In genomic region chr19:58557253-58558065, GRCh38 we compare ENCODE assay signal across 8 cellular contexts. TPM values are rescaled to one million over a fixed set of nuclear protein-coding genes. Genes with fewer than 3 reads are reported as not detected.
DNase-seq lines count a peak whose midpoint lies in the region; ATAC-seq and TF ChIP-seq lines count a peak whose summit lies in the region.

No MANE protein-coding gene starts in this region.

- CTCF ChIA-PET in Caco-2 (lab: Charles Lee) = interaction anchor here (0.7 kb wide), 1 partner anchor 38 kb away, joined by 3 read pairs; the partner anchor contains the start of gene ZBTB45

- no peaks in the 10 kb centered on the region for H3K9me3 Mint-ChIP-seq in Caco-2 (ENCODE audit: unreplicated experiment)

- DNase-seq in Caco-2 (no peak), RKO (ENCODE audit: low spot score) (peak; percentile 44), epithelial cell of proximal tubule (ENCODE audit: low read depth) (no peak), ovary (peak in 4 of 5 donors; percentile 35 to 43 (median 39)), cerebellar nuclear complex (lab: John Stamatoyannopoulos, UW) (no peak), cortex of kidney (lab: John Stamatoyannopoulos, UW) (no peak), erythroblast (lab: John Stamatoyannopoulos, UW) (no peak)

- no peak for TF ChIP-seq EP300 in ovary (IDR thresholded peaks at IDR 0.05)

- H3K4me1 ChIP-seq in Caco-2 = peaks cover 17% of the 10 kb centered on the region; the same call in 1 of the 2 replicates
- peaks cover 26% of the 10 kb centered on the region for H3K4me1 ChIP-seq in ovary (ENCODE audit: insufficient read depth)

- H3K4me3 ChIP-seq in Caco-2 (ENCODE audit: low read depth, low read length) (peak overlapping the region; percentile 69), epithelial cell of proximal tubule (ENCODE audit: low read depth, low read length) (peak overlapping the region; percentile 75), ovary (peak overlapping the region; percentile 70)

- 22 to 30% (median 25%) methylated on average over 11 of the region's 11 CpGs for WGBS in ovary, 3 donors

- H3K27ac Mint-ChIP-seq in Caco-2 (ENCODE audit: unreplicated experiment) = peak overlapping the region; percentile 98

- intact Hi-C loops in Caco-2 (cut with micrococcal nuclease; ENCODE audit: unreplicated experiment) (loop anchor here (1.0 kb wide), 1 partner anchor 38 kb away; the partner anchor contains the start of gene ZBTB45), ovary (cut with DNase I) (loop anchor here in 1 of 4 donors (1.0 kb wide), 1 partner anchor 38 kb away; the partner anchor contains the start of gene ZBTB45)

- H3K36me3 Mint-ChIP-seq in Caco-2 (ENCODE audit: insufficient read depth, unreplicated experiment) = peaks cover 97% of the 10 kb centered on the region

- H3K27me3 ChIP-seq in Caco-2 (replicated peaks; ENCODE audit: control insufficient read depth, insufficient read depth, low read length) = no peaks in the 10 kb centered on the region
- H3K27me3 ChIP-seq in ovary = no peaks in the 10 kb centered on the region

- BruUV-seq in Caco-2 (replicated peaks; lab: Mats Ljungman, UMichigan) = no TSS peak

- TF ChIP-seq CTCF in Caco-2 (IDR thresholded peaks at IDR 0.05; ENCODE audit: insufficient read depth in 1 of 2, low read depth in 1 of 2, low read length in 1 of 2, severe bottlenecking in 1 of 2, unreplicated experiment in 1 of 2) (no peak), epithelial cell of proximal tubule (conservative IDR thresholded peaks at IDR 0.05; ENCODE audit: low read depth, low read length) (no peak), ovary (IDR thresholded peaks at IDR 0.05) (no peak)

- H3K4me3 Mint-ChIP-seq in Caco-2 (ENCODE audit: unreplicated experiment) = peak overlapping the region; percentile 99

- peak overlapping the region; percentile 88 to 99 for H3K27ac ChIP-seq in ovary

- H3K9me3 ChIP-seq in Caco-2 (no peaks in the 10 kb centered on the region), ovary (no peaks in the 10 kb centered on the region)

- no peak for ATAC-seq in GM18498 (IDR thresholded peaks at IDR 0.05; ENCODE audit: unreplicated experiment)

- POLR2A ChIA-PET in Caco-2 (lab: Charles Lee) = interaction anchor here (0.7 to 1.6 kb wide), 2 partner anchors 13 to 14 kb away, joined by 3 to 6 read pairs; partner anchors contain the start of gene TRIM28

- H3K36me3 ChIP-seq in Caco-2 (ENCODE audit: control insufficient read depth, insufficient read depth, low read length) (peaks cover 3% of the 10 kb centered on the region), ovary (no peaks in the 10 kb centered on the region)

- H3K27me3 Mint-ChIP-seq in Caco-2 (ENCODE audit: insufficient read depth, unreplicated experiment) = no peaks in the 10 kb centered on the region

- TF ChIP-seq POLR2A in ovary (IDR thresholded peaks at IDR 0.05) = no peak
- TF ChIP-seq POLR2A in erythroblast (IDR thresholded peaks at IDR 0.05; ENCODE audit: low read length) = no peak

- H3K4me1 Mint-ChIP-seq in Caco-2 (ENCODE audit: low read depth, unreplicated experiment) = peaks cover 32% of the 10 kb centered on the region

RNA-seq across cellular contexts. Expression of gene UBE2M, which starts 1.0 kb away (rescaled TPM):
- 133 and 139 TPM in 2 replicates for total RNA-seq in Caco-2 (2022)
- total RNA-seq in epithelial cell of proximal tubule = 37.4 and 49.9 TPM in 2 replicates
- 10 to 100 TPM; 13.8 to 75.0 (median 62.6) TPM for total RNA-seq in ovary
- 100 to 1,000 TPM in 1 of 2 donors, 10 to 100 TPM in 1; 43.8 to 110 TPM for polyA plus RNA-seq in ovary

RNA-seq across cellular contexts. Expression of gene CHMP2A, which starts 2.6 kb away (rescaled TPM):
- total RNA-seq in Caco-2 (2022) (110 and 112 TPM in 2 replicates), epithelial cell of proximal tubule (70.1 and 137 TPM in 2 replicates), ovary (100 to 1,000 TPM in 2 of 7 donors, 10 to 100 TPM in 5; 54.2 to 105 (median 96.1) TPM)
- polyA plus RNA-seq in ovary = 100 to 1,000 TPM; 137 to 143 TPM

RNA-seq across cellular contexts. Expression of gene TRIM28, which starts 13.6 kb away (rescaled TPM):
- total RNA-seq in Caco-2 (2022) = 837 and 863 TPM in 2 replicates
- total RNA-seq in epithelial cell of proximal tubule = 454 and 661 TPM in 2 replicates
- 100 to 1,000 TPM; 193 to 505 (median 348) TPM for total RNA-seq in ovary
- polyA plus RNA-seq in ovary = 100 to 1,000 TPM; 270 to 294 TPM

RNA-seq across cellular contexts. Expression of gene MZF1, which starts 15.7 kb away (rescaled TPM):
- total RNA-seq in Caco-2 (2022) (20.4 and 25.6 TPM in 2 replicates), epithelial cell of proximal tubule (8.0 and 12.7 TPM in 2 replicates), ovary (10 to 100 TPM; 26.2 to 48.0 (median 30.6) TPM)
- polyA plus RNA-seq in ovary = 10 to 100 TPM; 10.8 to 32.5 TPM

RNA-seq across cellular contexts. Expression of gene ZBTB45, which starts 37.8 kb away (rescaled TPM):
- total RNA-seq in Caco-2 (2022) (14.6 and 14.8 TPM in 2 replicates), epithelial cell of proximal tubule (18.2 and 23.7 TPM in 2 replicates), ovary (10 to 100 TPM in 5 of 7 donors, 1 to 10 TPM in 2; 8.1 to 23.3 (median 17.3) TPM)
- 10 to 100 TPM in 1 of 2 donors, 1 to 10 TPM in 1; 1.1 to 11.6 TPM for polyA plus RNA-seq in ovary

Comparison
In these comparisons a context has a peak if more than half of its experiments do, and no peak if none do; other contexts are left out.
1. DNase-seq: peak in RKO (single experiment) and ovary (4 of 5); none in Caco-2 (0 of 2), epithelial cell of proximal tubule (single experiment), cerebellar nuclear complex (0 of 2), cortex of kidney (single experiment) and erythroblast (0 of 2).
2. Peak in every context shown above with its lines, with median percentiles within 50 percentile points of each other: H3K4me3 ChIP-seq.